9 cellular contexts compared by ENCODE assay signal in genomic region chr3:88005066-88005465, GRCh38.
A peak's percentile ranks its signal among the peaks of the same experiment; 100 is the strongest.
DNase-seq lines count a peak whose midpoint lies in the region; ATAC-seq, FAIRE-seq and TF ChIP-seq lines count a peak whose summit lies in the region.
"Had no signal": no experiment of that assay in that cellular context is flagged by ENCODE, and none has a peak within 500 bp of the region (broad histone marks: within the 10 kb centered on the region; RNA-seq: fewer than 3 reads in every experiment).

No MANE protein-coding gene starts in this region.

- peak; percentile 80 for FAIRE-seq in endometrium (lab: Jason Lieb, UNC)

- H3K36me3 Mint-ChIP-seq in T-helper 2 cell treated with Interferon-gamma antibody and Interleukin-4, amounts not matched to agents 5 μg/mL and 100 μg/mL, for 36 hours (ENCODE audit: low read depth): no peaks in the 10 kb centered on the region

- H3K9me3 Mint-ChIP-seq in T-helper 2 cell treated with Interferon-gamma antibody and Interleukin-4, amounts not matched to agents 5 μg/mL and 100 μg/mL, for 36 hours: no peaks in the 10 kb centered on the region

- no peak overlapping the region for H3K4me3 Mint-ChIP-seq in T-helper 2 cell treated with Interferon-gamma antibody and Interleukin-4, amounts not matched to agents 5 μg/mL and 100 μg/mL, for 36 hours

- no peak overlapping the region for H3K27ac Mint-ChIP-seq in T-helper 2 cell treated with Interferon-gamma antibody and Interleukin-4, amounts not matched to agents 5 μg/mL and 100 μg/mL, for 36 hours

- H3K4me1 Mint-ChIP-seq in T-helper 2 cell treated with Interferon-gamma antibody and Interleukin-4, amounts not matched to agents 5 μg/mL and 100 μg/mL, for 36 hours (ENCODE audit: low read depth): peaks cover 21% of the 10 kb centered on the region

- TF ChIP-seq CTCF in retinal pigment epithelial cell (conservative IDR thresholded peaks at IDR 0.05; ENCODE audit: low read depth, low read length): peak; percentile 22

- DNase-seq in COR-L47 (lab: John Stamatoyannopoulos, UW) (peak; percentile 2), NOMO-1 treated with DMSO at 0.1 percent for 48 hours (lab: John Stamatoyannopoulos, UW; ENCODE audit: unreplicated experiment) (peak; percentile 78), retinal pigment epithelial cell (ENCODE audit: low read depth) (no peak)
- no peak for DNase-seq in stimulated activated CD4-positive, alpha-beta T cell treated with anti-CD3 and anti-CD28 coated beads, Interleukin-1b, Interleukin-23, amount 100 ng/mL, for 48 hours
- DNase-seq in T-helper 2 cell treated with Interferon-gamma antibody and Interleukin-4, amounts not matched to agents 5 μg/mL and 100 μg/mL, for 36 hours (ENCODE audit: low spot score): no peak
- DNase-seq: left cardiac atrium had no signal

- H3K4me3 ChIP-seq in retinal pigment epithelial cell (ENCODE audit: low read length): no peak overlapping the region

- ATAC-seq in GM21825 (IDR thresholded peaks at IDR 0.05; ENCODE audit: unreplicated experiment): peak; percentile 48
- ATAC-seq in GM19395 (IDR thresholded peaks at IDR 0.05; ENCODE audit: unreplicated experiment): no peak

- peaks cover 15% of the 10 kb centered on the region for H3K27me3 Mint-ChIP-seq in T-helper 2 cell treated with Interferon-gamma antibody and Interleukin-4, amounts not matched to agents 5 μg/mL and 100 μg/mL, for 36 hours (ENCODE audit: low read depth)

Comparison
In these comparisons a context has a peak if more than half of its experiments do, and no peak if none do; other contexts are left out.
1. DNase-seq: peak in COR-L47 (single experiment) and NOMO-1 treated with DMSO at 0.1 percent for 48 hours (single experiment); none in retinal pigment epithelial cell (single experiment), stimulated activated CD4-positive, alpha-beta T cell treated with anti-CD3 and anti-CD28 coated beads, Interleukin-1b, Interleukin-23, amount 100 ng/mL, for 48 hours (single experiment) and T-helper 2 cell treated with Interferon-gamma antibody and Interleukin-4, amounts not matched to agents 5 μg/mL and 100 μg/mL, for 36 hours (single experiment).